Comparison of ENCODE assay signal across 18 cellular contexts in genomic region chr12:89356069-89356665, GRCh38. TPM values are rescaled to one million over a fixed set of nuclear protein-coding genes. Genes with fewer than 3 reads are reported as not detected.
DNase-seq lines count a peak whose midpoint lies in the region; ATAC-seq and TF ChIP-seq lines count a peak whose summit lies in the region.
"Had no signal": no experiment of that assay in that cellular context is flagged by ENCODE, and none has a peak within 500 bp of the region (broad histone marks: within the 10 kb centered on the region; RNA-seq: fewer than 3 reads in every experiment).

No MANE protein-coding gene starts in this region.

- H3K9me3 Mint-ChIP-seq in endodermal cell, result no peaks in the 10 kb centered on the region
- no peaks in the 10 kb centered on the region for H3K9me3 Mint-ChIP-seq in type B pancreatic cell
- H3K9me3 Mint-ChIP-seq: CD4-positive, CD25-positive, alpha-beta regulatory T cell had no signal

- no peaks in the 10 kb centered on the region for H3K36me3 ChIP-seq in cardiac muscle cell
- peaks cover 0 to 7% (median 0%) of the 10 kb centered on the region in 9 donors for H3K36me3 ChIP-seq in heart right ventricle
- no peaks in the 10 kb centered on the region for H3K36me3 ChIP-seq in endodermal cell (ENCODE audit: control insufficient read depth, insufficient read depth, low read length)
- no peaks in the 10 kb centered on the region for H3K36me3 ChIP-seq in lower lobe of right lung
- H3K36me3 ChIP-seq: adrenal gland, left lung had no signal

- H3K27me3 ChIP-seq in cardiac muscle cell, result no peaks in the 10 kb centered on the region
- H3K27me3 ChIP-seq in heart right ventricle, result no peaks in the 10 kb centered on the region
- H3K27me3 ChIP-seq in endodermal cell (ENCODE audit: control insufficient read depth, insufficient read depth, low read length, poor library complexity, severe bottlenecking), result no peaks in the 10 kb centered on the region
- H3K27me3 ChIP-seq in lower lobe of right lung (ENCODE audit: low read depth), result no peaks in the 10 kb centered on the region
- H3K27me3 ChIP-seq: adrenal gland, left lung had no signal

- peak overlapping the region; percentile 38 for H3K4me3 ChIP-seq in cardiac muscle cell
- no peak overlapping the region for H3K4me3 ChIP-seq in heart right ventricle
- peak overlapping the region; percentile 98 for H3K4me3 ChIP-seq in endodermal cell (ENCODE audit: low read length)
- peak overlapping the region; percentile 89 for H3K4me3 ChIP-seq in lower lobe of right lung
- H3K4me3 ChIP-seq: adrenal gland had no signal

- TF ChIP-seq CTCF in cardiac muscle cell (IDR thresholded peaks at IDR 0.05; ENCODE audit: low read depth, low read length) (no peak), heart right ventricle (IDR thresholded peaks at IDR 0.05) (no peak), endodermal cell (conservative IDR thresholded peaks at IDR 0.05) (no peak), lower lobe of right lung (IDR thresholded peaks at IDR 0.05) (no peak), type B pancreatic cell (conservative IDR thresholded peaks at IDR 0.05) (no peak)

- intact Hi-C loops in heart right ventricle (cut with DNase I), result loop anchor here in 6 of 10 donors (5.0 to 10.0 kb wide), 5 partner anchors 99 to 301 kb away; partner anchors contain the start of genes GALNT4 (in 3 of the 6) and POC1B (in 3 of the 6)
- intact Hi-C loops in lower lobe of right lung (cut with DNase I), result no loop called here

- WGBS in heart right ventricle, 2 donors, result 76 to 79% methylated on average over 4 of the region's 4 CpGs
- 87 to 100% methylated on average over 2 to 4 of the region's 4 CpGs for WGBS in endodermal cell (ENCODE audit: insufficient coverage in 1 of 2, insufficient read length in 1 of 2), 2 experiments

- peaks cover 58% of the 10 kb centered on the region for H3K4me1 Mint-ChIP-seq in endodermal cell
- H3K4me1 Mint-ChIP-seq in type B pancreatic cell (ENCODE audit: unreplicated experiment), result peaks cover 36% of the 10 kb centered on the region

- H3K36me3 Mint-ChIP-seq in endodermal cell (ENCODE audit: low read depth) (peaks cover 3% of the 10 kb centered on the region), type B pancreatic cell (peaks cover 16% of the 10 kb centered on the region)
- H3K36me3 Mint-ChIP-seq: CD4-positive, CD25-positive, alpha-beta regulatory T cell had no signal

- H3K27ac ChIP-seq in cardiac muscle cell (peak overlapping the region; percentile 94), heart right ventricle (peak overlapping the region in 1 of 10 donors; percentile 100), endodermal cell (ENCODE audit: low read depth, low read length) (no peak overlapping the region), lower lobe of right lung (no peak overlapping the region)
- H3K27ac ChIP-seq: adrenal gland, VCaP had no signal

- H3K4me1 ChIP-seq in cardiac muscle cell (ENCODE audit: low read depth), result peaks cover 22% of the 10 kb centered on the region
- H3K4me1 ChIP-seq in heart right ventricle, result peaks cover 0 to 33% (median 25%) of the 10 kb centered on the region in 9 donors
- H3K4me1 ChIP-seq in endodermal cell (ENCODE audit: control insufficient read depth, insufficient read depth, low read length), result peaks cover 6% of the 10 kb centered on the region
- peaks cover 26% of the 10 kb centered on the region for H3K4me1 ChIP-seq in lower lobe of right lung

- H3K9me3 ChIP-seq in cardiac muscle cell (ENCODE audit: low read depth), result no peaks in the 10 kb centered on the region
- H3K9me3 ChIP-seq in heart right ventricle, result no peaks in the 10 kb centered on the region
- no peaks in the 10 kb centered on the region for H3K9me3 ChIP-seq in endodermal cell (ENCODE audit: control insufficient read depth, low read length)
- H3K9me3 ChIP-seq in lower lobe of right lung, result no peaks in the 10 kb centered on the region
- H3K9me3 ChIP-seq: adrenal gland, left lung had no signal

- ATAC-seq in heart right ventricle (no peak), lower lobe of right lung (no peak), GM21360 (IDR thresholded peaks at IDR 0.05; ENCODE audit: unreplicated experiment) (no peak)
- ATAC-seq: left lung; naive thymus-derived CD4-positive, alpha-beta T cell had no signal

- H3K27me3 Mint-ChIP-seq in endodermal cell (ENCODE audit: insufficient read depth), result no peaks in the 10 kb centered on the region
- H3K27me3 Mint-ChIP-seq in type B pancreatic cell, result no peaks in the 10 kb centered on the region

- no peak overlapping the region for H3K9ac ChIP-seq in endodermal cell (ENCODE audit: extremely low read depth, low read length, poor library complexity, severe bottlenecking)

- H3K27ac Mint-ChIP-seq in endodermal cell, result no peak overlapping the region
- H3K27ac Mint-ChIP-seq in type B pancreatic cell, result peak overlapping the region; percentile 96

- H3K4me3 Mint-ChIP-seq in endodermal cell, result peak overlapping the region; percentile 98
- peak overlapping the region; percentile 95 for H3K4me3 Mint-ChIP-seq in type B pancreatic cell

- peak in 1 of 2 donors; percentile 30 for DNase-seq in cardiac muscle cell (ENCODE audit: low read depth in 1 of 2, low spot score in 1 of 2)
- DNase-seq in heart right ventricle, result no peak
- no peak for DNase-seq in endodermal cell
- no peak for DNase-seq in lower lobe of right lung
- no peak for DNase-seq in type B pancreatic cell (ENCODE audit: extremely low spot score, unreplicated experiment)
- DNase-seq in retina, result no peak
- no peak for DNase-seq in foreskin melanocyte
- DNase-seq: adrenal gland; CD4-positive, CD25-positive, alpha-beta regulatory T cell; foreskin fibroblast; HCEC 1CT; left lung; naive thymus-derived CD4-positive, alpha-beta T cell; NCI-H1436; NCI-H345; stimulated activated naive CD4-positive, alpha-beta T cell had no signal

RNA-seq across cellular contexts. Expression of gene DUSP6, which starts 3.9 kb away (rescaled TPM):
- total RNA-seq in cardiac muscle cell, result 200 and 260 TPM in 2 replicates
- polyA plus RNA-seq in cardiac muscle cell, result 177 and 191 TPM in 2 replicates
- 10 to 100 TPM; 19.7 to 43.4 (median 26.0) TPM for total RNA-seq in heart right ventricle
- polyA plus RNA-seq in heart right ventricle, result 10 to 100 TPM in 1 of 2 donors, 1 to 10 TPM in 1; 9.4 to 23.4 TPM
- total RNA-seq in endodermal cell, result 100 to 1,000 TPM in 1 of 2 donors, 10 to 100 TPM in 1; 85.9 to 123 TPM
- 98.6 TPM for polyA plus RNA-seq in endodermal cell (2013, experiment 1 of 2)
- 99.0 TPM for polyA plus RNA-seq in endodermal cell (2013, experiment 2 of 2)
- total RNA-seq in lower lobe of right lung, result 196 TPM
- 43.0 TPM in 2 replicates for total RNA-seq in type B pancreatic cell (ENCODE audit: low replicate concordance)

Comparison
In these comparisons a context has a peak if more than half of its experiments do, and no peak if none do; other contexts are left out.
1. H3K4me3 ChIP-seq: peak in cardiac muscle cell (single experiment), endodermal cell (single experiment) and lower lobe of right lung (single experiment); none in heart right ventricle (0 of 10).